ENCODE assay signal across 11 cellular contexts in the genomic region with DNA sequence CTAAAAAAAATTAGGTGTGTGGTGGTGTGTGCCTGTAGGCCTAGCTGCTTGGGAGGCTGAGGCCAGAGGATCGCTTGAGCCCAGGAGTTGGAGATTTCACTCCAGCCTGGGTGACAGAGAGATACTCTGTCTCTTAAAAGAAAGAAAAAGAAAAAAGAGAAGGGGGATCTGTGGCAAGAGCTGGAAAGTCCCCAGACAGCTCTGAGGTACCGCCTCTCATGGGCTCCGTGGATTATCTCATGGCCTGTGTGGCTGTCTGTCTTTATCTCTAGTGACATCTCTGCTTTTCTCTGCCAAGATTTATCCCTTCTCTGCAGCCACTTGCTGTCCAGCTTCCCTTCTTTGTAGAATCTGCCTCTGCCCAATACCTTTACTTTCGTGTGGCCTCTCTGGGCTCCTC. TPM values are rescaled to one million over a fixed set of nuclear protein-coding genes. Genes with fewer than 3 reads are reported as not detected.
DNase-seq lines count a peak whose midpoint lies in the region; ATAC-seq lines count a peak whose summit lies in the region.
"Had no signal": no experiment of that assay in that cellular context is flagged by ENCODE, and none has a peak within 500 bp of the region (broad histone marks: within the 10 kb centered on the region; RNA-seq: fewer than 3 reads in every experiment).

No MANE protein-coding gene starts in this region.

- peaks cover 0 to 6% (median 2%) of the 10 kb centered on the region in 3 donors for H3K36me3 ChIP-seq in skeletal muscle tissue (ENCODE audit: control insufficient read depth in 3 of 3, insufficient read depth in 3 of 3, low read length in 3 of 3)
- H3K36me3 ChIP-seq: upper lobe of left lung had no signal

- no peaks in the 10 kb centered on the region for H3K9me3 ChIP-seq in skeletal muscle tissue (ENCODE audit: control insufficient read depth in 3 of 3, low read length in 3 of 3)
- H3K9me3 ChIP-seq: upper lobe of left lung had no signal

- H3K4me1 ChIP-seq in skeletal muscle tissue (ENCODE audit: control insufficient read depth in 3 of 3, insufficient read depth in 3 of 3, low read length in 3 of 3) = peaks cover 25 to 39% (median 39%) of the 10 kb centered on the region in 3 donors

- peaks cover 84% of the 10 kb centered on the region for H3K4me1 Mint-ChIP-seq in activated naive CD8-positive, alpha-beta T cell (ENCODE audit: low read depth)

- peak; percentile 51 for DNase-seq in activated CD8-positive, alpha-beta memory T cell treated with anti-CD3 and anti-CD28 coated beads for 24 hours
- DNase-seq in activated CD8-positive, alpha-beta memory T cell treated with anti-CD3 and anti-CD28 coated beads, Interleukin-2, amount 50 U/mL, for 48 hours = no peak
- DNase-seq in globus pallidus (ENCODE audit: low spot score) = no peak
- DNase-seq: DMS53, foreskin melanocyte, upper lobe of left lung had no signal

- H3K9me3 Mint-ChIP-seq in activated naive CD8-positive, alpha-beta T cell (ENCODE audit: low read depth) = no peaks in the 10 kb centered on the region

- H3K4me3 ChIP-seq in skeletal muscle tissue (ENCODE audit: low read length in 3 of 3) = no peak overlapping the region
- H3K4me3 ChIP-seq: upper lobe of left lung had no signal

- H3K27me3 Mint-ChIP-seq in activated naive CD8-positive, alpha-beta T cell = no peaks in the 10 kb centered on the region

- peak overlapping the region; percentile 69 for H3K27ac ChIP-seq in skeletal muscle tissue (ENCODE audit: low read depth, low read length)

- H3K27me3 ChIP-seq in skeletal muscle tissue (ENCODE audit: control insufficient read depth in 3 of 3, insufficient read depth in 3 of 3, low read length in 3 of 3) = no peaks in the 10 kb centered on the region
- H3K27me3 ChIP-seq: upper lobe of left lung had no signal

- H3K4me3 Mint-ChIP-seq in activated naive CD8-positive, alpha-beta T cell = peak overlapping the region; percentile 31

- H3K27ac Mint-ChIP-seq in activated naive CD8-positive, alpha-beta T cell = peak overlapping the region; percentile 34

- ATAC-seq in HG03045 (IDR thresholded peaks at IDR 0.05; ENCODE audit: unreplicated experiment) (peak; percentile 55), GM18870 (IDR thresholded peaks at IDR 0.05; ENCODE audit: unreplicated experiment) (no peak), GM19023 (IDR thresholded peaks at IDR 0.05; ENCODE audit: unreplicated experiment) (no peak)

- peaks cover 14% of the 10 kb centered on the region for H3K36me3 Mint-ChIP-seq in activated naive CD8-positive, alpha-beta T cell

- H3K9ac ChIP-seq in skeletal muscle tissue (ENCODE audit: low read depth in 1 of 3, low read length in 3 of 3) = peak overlapping the region in 1 of 3 donors; percentile 42

RNA-seq across cellular contexts. Expression of a gene that starts 5.7 kb away (rescaled TPM):
- total RNA-seq in skeletal muscle tissue = 36.0 TPM

RNA-seq across cellular contexts. Expression of a gene that starts 5.8 kb away (rescaled TPM):
- 25.6 TPM for total RNA-seq in skeletal muscle tissue

RNA-seq across cellular contexts. Expression of a gene that starts 44.4 kb away (rescaled TPM):
- total RNA-seq in skeletal muscle tissue = 129 TPM
